Comparison of ENCODE assay signal across 30 cellular contexts in the genomic region with DNA sequence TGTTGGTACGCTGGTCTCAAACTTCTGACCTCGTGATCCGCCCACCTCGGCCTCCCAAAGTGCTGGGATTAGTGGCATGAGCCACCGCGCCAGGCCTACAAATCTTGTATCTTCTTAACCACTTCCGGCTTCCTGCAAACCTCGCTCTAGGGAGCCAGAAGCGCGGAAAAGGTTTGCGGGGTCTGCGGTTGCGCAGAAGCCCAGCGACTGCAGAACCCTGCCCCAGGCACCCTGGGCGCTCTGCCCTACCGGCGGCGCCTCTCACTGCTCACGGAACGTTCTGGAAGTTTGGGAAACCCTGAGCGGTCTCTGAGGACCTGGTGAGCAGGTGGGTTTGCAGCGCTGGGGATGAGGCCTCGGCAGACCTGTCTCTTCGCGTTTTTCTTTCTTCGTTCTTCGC. TPM values are rescaled to one million over a fixed set of nuclear protein-coding genes. Genes with fewer than 3 reads are reported as not detected.
"Had no signal": no experiment of that assay in that cellular context is flagged by ENCODE, and none has a peak within 500 bp of the region (broad histone marks: within the 10 kb centered on the region; RNA-seq: fewer than 3 reads in every experiment).

A gene with protein sequence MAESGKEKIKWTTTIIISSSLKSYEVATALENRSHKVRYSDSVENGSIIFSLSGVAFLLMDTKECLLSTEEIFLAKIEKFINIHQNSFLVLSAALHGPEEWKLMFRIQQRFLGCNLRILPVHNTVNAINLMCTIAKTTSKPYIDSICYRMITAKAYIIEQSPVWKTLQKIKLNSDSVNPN (plus strand): TSS at position 195 of the 400 bp plus-strand sequence. CDS start 13,506 bp downstream, outside the sequence.

- H3K4me1 ChIP-seq: left ventricle myocardium inferior, neural progenitor cell, pancreas, prostate gland, sigmoid colon, spleen, thyroid gland, upper lobe of right lung had no signal

- DNase-seq: hypothalamus; islet precursor cell; left ventricle myocardium inferior; mesendoderm; naive B cell; natural killer cell; nephron progenitor cell; pancreas; posterior cingulate gyrus; retina; sigmoid colon; small intestine; spleen; stimulated activated CD4-positive, alpha-beta T cell treated with anti-CD3 and anti-CD28 coated beads, Interleukin-4, amount 100 ng/mL, for 24 hours; stimulated activated naive CD4-positive, alpha-beta T cell treated with Interleukin-2 at 50 U/mL for 16 hours; stimulated activated naive CD8-positive, alpha-beta T cell treated with anti-CD3 and anti-CD28 coated beads, Interleukin-15, amount 100 ng/mL, for 72 hours; substantia nigra; thyroid gland; trophoblast cell; upper lobe of right lung had no signal

- H3K27me3 ChIP-seq: neural progenitor cell, pancreas, sigmoid colon, spleen, thyroid gland, upper lobe of right lung had no signal

- H3K27ac ChIP-seq: left ventricle myocardium inferior, neural progenitor cell, pancreas, prostate gland, sigmoid colon, spleen, thyroid gland, upper lobe of right lung had no signal

- H3K36me3 ChIP-seq: left ventricle myocardium inferior, neural progenitor cell, pancreas, prostate gland, sigmoid colon, spleen, thyroid gland, upper lobe of right lung had no signal

- ATAC-seq: natural killer cell; pancreas; right cardiac atrium; stimulated activated naive CD8-positive, alpha-beta T cell treated with anti-CD3 and anti-CD28 coated beads, Interleukin-15, amount 100 ng/mL, for 72 hours; upper lobe of right lung had no signal

- H3K4me3 ChIP-seq: left ventricle myocardium inferior, lung, neural progenitor cell, pancreas, prostate gland, sigmoid colon, spleen, thyroid gland, upper lobe of right lung had no signal

- H2AFZ ChIP-seq: neural progenitor cell had no signal

- H3K9me3 ChIP-seq: left ventricle myocardium inferior, pancreas, prostate gland, sigmoid colon, spleen, thyroid gland, upper lobe of right lung had no signal

- H3K4me2 ChIP-seq: neural progenitor cell had no signal

- H3K9ac ChIP-seq: neural progenitor cell had no signal

RNA-seq across cellular contexts. Expression of the gene that starts here (rescaled TPM):
- total RNA-seq: kidney epithelial cell, left ventricle myocardium inferior, lower leg skin, lung, mesothelial cell of epicardium, mononuclear cell, natural killer cell, omental fat pad, pancreas, prostate gland, right cardiac atrium, sigmoid colon, spleen, temporal lobe, thyroid gland, upper lobe of right lung had no signal
- polyA plus RNA-seq: lung, pancreas, right cardiac atrium, sigmoid colon, small intestine, spleen had no signal
